ENCODE assay signal across 1 cellular context in the genomic region with DNA sequence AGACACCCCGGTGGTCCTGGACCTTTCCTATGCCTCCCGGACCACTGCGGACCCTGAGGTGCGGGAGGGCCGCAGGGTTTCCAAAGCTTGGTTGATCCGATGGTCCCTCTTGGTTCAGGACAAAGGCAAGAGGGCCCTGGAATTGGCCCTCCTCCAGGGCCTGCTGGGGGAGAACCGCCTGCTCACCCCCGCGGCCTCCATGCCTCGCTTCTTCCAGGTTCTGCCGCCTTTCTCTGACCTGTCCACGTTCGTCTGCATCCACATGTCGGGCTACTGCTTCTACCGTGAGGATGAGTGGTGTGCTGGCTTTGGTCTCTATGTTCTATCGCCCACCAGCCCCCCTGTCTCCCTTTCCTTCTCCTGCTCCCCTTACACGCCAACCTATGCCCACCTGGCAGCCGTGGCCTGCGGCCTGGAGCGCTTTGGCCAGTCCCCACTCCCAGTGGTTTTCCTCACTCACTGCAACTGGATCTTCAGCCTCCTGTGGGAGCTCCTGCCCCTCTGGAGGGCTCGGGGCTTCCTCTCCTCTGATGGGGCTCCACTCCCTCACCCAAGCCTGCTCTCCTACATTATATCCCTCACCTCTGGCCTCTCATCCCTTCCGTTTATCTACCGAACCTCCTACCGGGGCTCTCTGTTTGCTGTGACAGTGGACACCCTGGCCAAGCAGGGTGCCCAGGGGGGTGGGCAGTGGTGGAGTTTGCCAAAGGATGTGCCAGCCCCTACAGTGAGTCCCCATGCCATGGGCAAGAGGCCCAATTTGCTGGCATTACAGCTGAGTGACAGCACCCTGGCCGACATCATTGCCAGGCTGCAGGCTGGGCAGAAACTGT.
TF ChIP-seq lines count a peak whose summit lies in the region.

No MANE protein-coding gene starts in this region.

TF ChIP-seq in HepG2, 621 proteins besides CTCF, POLR2A, EP300 and RAD21:
- TF ChIP-seq JUNB (CRISPR knock-in tag; IDR thresholded peaks at IDR 0.05; ENCODE audit: borderline replicate concordance), result no peak
- TF ChIP-seq ZNF703 (CRISPR knock-in tag; IDR thresholded peaks at IDR 0.05; ENCODE audit: borderline replicate concordance), result no peak
- TF ChIP-seq, protein P1, sequence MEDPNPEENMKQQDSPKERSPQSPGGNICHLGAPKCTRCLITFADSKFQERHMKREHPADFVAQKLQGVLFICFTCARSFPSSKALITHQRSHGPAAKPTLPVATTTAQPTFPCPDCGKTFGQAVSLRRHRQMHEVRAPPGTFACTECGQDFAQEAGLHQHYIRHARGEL (CRISPR knock-in tag; IDR thresholded peaks at IDR 0.05), result 0 out of 2 replicates have a peak, but pooled peaks have one; percentile 62
- TF ChIP-seq ZMAT5 (CRISPR knock-in tag; IDR thresholded peaks at IDR 0.05; ENCODE audit: borderline replicate concordance, low read depth), result no peak
- TF ChIP-seq, protein P2, sequence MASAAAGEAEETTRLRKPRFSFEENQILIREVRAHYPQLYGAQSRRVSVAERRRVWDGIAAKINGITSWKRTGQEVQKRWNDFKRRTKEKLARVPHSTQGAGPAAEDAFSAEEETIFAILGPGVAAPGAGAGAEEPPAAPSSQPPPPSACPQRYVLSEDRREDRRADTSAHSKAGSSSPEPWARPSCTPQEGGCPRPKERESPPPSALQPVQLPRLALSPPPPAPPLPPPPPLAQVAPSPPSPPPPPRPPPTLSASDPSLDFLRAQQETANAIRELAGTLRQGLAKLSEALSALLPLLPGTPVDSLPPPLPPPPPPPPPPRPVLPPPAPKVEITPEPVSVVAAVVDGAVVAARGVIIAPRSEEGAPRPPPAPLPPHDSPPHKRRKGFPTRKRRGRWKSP (CRISPR knock-in tag; IDR thresholded peaks at IDR 0.05), result no peak
- no peak for TF ChIP-seq ZNF660 (CRISPR knock-in tag; IDR thresholded peaks at IDR 0.05; ENCODE audit: borderline replicate concordance, low read depth)
- no peak for TF ChIP-seq ISL2 (CRISPR knock-in tag; IDR thresholded peaks at IDR 0.05)
- 0 out of 2 replicates have a peak, but pooled peaks have one; percentile 34 for TF ChIP-seq BORCS8-MEF2B (CRISPR knock-in tag; IDR thresholded peaks at IDR 0.05)
- TF ChIP-seq SRY (CRISPR knock-in tag; IDR thresholded peaks at IDR 0.05), result 0 out of 2 replicates have a peak, but pooled peaks have one; percentile 41
